In the genomic region with DNA sequence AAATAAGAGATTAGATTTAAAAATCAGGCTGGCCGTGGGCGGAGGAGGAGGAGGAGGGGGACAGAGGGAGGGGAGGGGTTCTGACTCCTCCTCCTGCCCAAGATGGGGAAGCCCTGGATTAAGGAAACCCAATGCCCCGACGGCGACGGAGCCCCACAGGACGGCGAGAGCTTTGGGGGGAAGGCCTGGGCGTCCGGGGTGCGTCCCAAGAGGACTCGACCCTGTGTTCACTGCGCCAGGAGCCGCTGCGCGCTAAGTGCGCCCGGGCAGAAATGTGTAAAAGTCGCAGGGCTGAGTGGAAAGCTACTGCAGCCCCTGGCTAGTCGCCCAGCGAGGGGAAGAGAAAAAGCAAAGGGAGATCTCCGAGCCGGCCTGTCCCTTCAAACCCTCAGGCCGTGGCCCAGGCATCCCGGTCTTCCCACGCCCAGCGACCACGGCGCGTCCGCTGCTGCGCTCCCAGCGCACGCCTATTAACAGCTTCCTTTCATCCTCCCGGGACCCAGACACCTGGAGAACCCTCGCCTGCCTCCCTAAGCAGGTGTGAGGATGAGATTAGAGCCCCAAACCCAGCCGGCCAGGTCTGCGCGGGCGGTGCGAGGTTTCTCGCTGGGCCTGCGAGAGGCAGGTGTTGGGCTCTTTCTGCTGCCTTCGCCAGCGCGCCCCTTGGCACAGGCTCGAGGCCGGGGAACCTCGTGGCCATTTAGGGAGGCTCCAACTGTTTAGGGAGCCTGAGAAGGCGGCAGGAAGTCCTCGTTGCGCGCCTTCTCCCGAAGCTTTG, we compare ENCODE assay signal across 8 cellular contexts. TPM values are rescaled to one million over a fixed set of nuclear protein-coding genes. Genes with fewer than 3 reads are reported as not detected.
DNase-seq lines count a peak whose midpoint lies in the region; ATAC-seq and TF ChIP-seq lines count a peak whose summit lies in the region.

No MANE protein-coding gene starts in this region.

- H3K4me3 Mint-ChIP-seq in glutamatergic neuron (ENCODE audit: unreplicated experiment), result peak overlapping the region; percentile 88

- peak overlapping the region; percentile 83; the same call in 1 of the 2 replicates for H3K9ac ChIP-seq in IMR-90 (ENCODE audit: low read depth, low read length)

- no peak overlapping the region for H2BK5ac ChIP-seq in IMR-90 (ENCODE audit: low read depth, low read length, poor library complexity, severe bottlenecking)

- no peak overlapping the region for H3K56ac ChIP-seq in IMR-90 (ENCODE audit: extremely low read depth, insufficient read depth, low read length)

- H3K9me1 ChIP-seq in IMR-90 (ENCODE audit: insufficient read depth, low read length), result no peaks in the 10 kb centered on the region

- no peak overlapping the region; the same call in 1 of the 2 replicates for H4K91ac ChIP-seq in IMR-90 (ENCODE audit: insufficient read depth, low read depth, low read length)

- H4K20me1 ChIP-seq in IMR-90 (ENCODE audit: insufficient read depth, low read length), result peaks cover 19% of the 10 kb centered on the region; the same call in 1 of the 2 replicates

- no peaks in the 10 kb centered on the region; the same call in 1 of the 2 replicates for H3K9me3 ChIP-seq in AG04450 (ENCODE audit: control insufficient read depth, insufficient read depth, low read length)
- no peaks in the 10 kb centered on the region for H3K9me3 ChIP-seq in IMR-90 (ENCODE audit: control insufficient read depth, insufficient read depth, low read length)
- no peaks in the 10 kb centered on the region for H3K9me3 ChIP-seq in neuron (ENCODE audit: low read length)

- no peak overlapping the region; the same call in 1 of the 2 replicates for H2BK120ac ChIP-seq in IMR-90 (ENCODE audit: low read depth, low read length)

- no peak overlapping the region for H2AK9ac ChIP-seq in IMR-90 (replicated peaks; ENCODE audit: low read depth, low read length, poor library complexity)

- DNase-seq in AG04450 (ENCODE audit: low read depth, low spot score) (no peak), IMR-90 (no peak), glutamatergic neuron (peak; percentile 30)
- DNase-seq in activated naive CD4-positive, alpha-beta T cell treated with anti-CD3 and anti-CD28 coated beads, Interleukin-2, amount 50 U/mL, for 16 hours, result peak; percentile 12

- H3K27ac ChIP-seq in AG04450 (ENCODE audit: low read depth, low read length), result no peak overlapping the region
- H3K27ac ChIP-seq in IMR-90 (ENCODE audit: insufficient read depth, low read length), result peak overlapping the region; percentile 2; the same call in 1 of the 2 replicates

- TF ChIP-seq CTCF in AG04450 (IDR thresholded peaks at IDR 0.05; ENCODE audit: low read depth, low read length) (no peak), IMR-90 (conservative IDR thresholded peaks at IDR 0.05; ENCODE audit: low read depth, low read length) (no peak), glutamatergic neuron (IDR thresholded peaks at IDR 0.05; ENCODE audit: partially characterized antibody, unreplicated experiment) (no peak)

- H4K8ac ChIP-seq in IMR-90 (ENCODE audit: low read depth in 2 of 2, low read length in 2 of 2), result peak overlapping the region; percentile 19 to 83; a peak in 3 of 4 replicates

- peak overlapping the region; percentile 47; the same call in 1 of the 2 replicates for H3K4me2 ChIP-seq in IMR-90 (ENCODE audit: low read depth, low read length)

- no peak overlapping the region for H2AK5ac ChIP-seq in IMR-90 (ENCODE audit: low read depth, low read length)

- H3K9me3 Mint-ChIP-seq in glutamatergic neuron (ENCODE audit: unreplicated experiment), result peaks cover 6% of the 10 kb centered on the region

- H4K5ac ChIP-seq in IMR-90 (ENCODE audit: low read depth, low read length), result no peak overlapping the region

- H3K27ac Mint-ChIP-seq in glutamatergic neuron (ENCODE audit: unreplicated experiment), result no peak overlapping the region

- BruUV-seq in IMR-90 (replicated peaks; lab: Mats Ljungman, UMichigan), result no TSS peak

- CTCF ChIA-PET in AG04450 (lab: Charles Lee), result no interaction called here
- CTCF ChIA-PET in IMR-90 (lab: Yijun Ruan, JAX), result interaction anchor here (0.6 kb wide), 1 partner anchor 164 kb away, joined by 5 read pairs; no protein-coding TSS in a partner anchor

- POLR2A ChIA-PET in AG04450 (lab: Yijun Ruan, JAX) (no interaction called here), IMR-90 (lab: Charles Lee; ENCODE audit: unreplicated experiment) (no interaction called here)

- dilution Hi-C loops in IMR-90 (cut with HindIII; ENCODE audit: low sequenced_read_pairs, unreplicated experiment), result no loop called here

- no peaks in the 10 kb centered on the region for H3K27me3 ChIP-seq in AG04450 (ENCODE audit: control insufficient read depth, insufficient read depth, low read length)
- no peaks in the 10 kb centered on the region for H3K27me3 ChIP-seq in IMR-90 (ENCODE audit: control insufficient read depth, insufficient read depth, low read length)
- peaks cover 8% of the 10 kb centered on the region for H3K27me3 ChIP-seq in neuron (ENCODE audit: insufficient read depth, low read length)

- intact Hi-C loops in IMR-90 (cut with micrococcal nuclease), result loop anchor here (5.0 kb wide), 1 partner anchor 254 kb away; no protein-coding TSS in a partner anchor

- H3K36me3 Mint-ChIP-seq in glutamatergic neuron (ENCODE audit: unreplicated experiment), result no peaks in the 10 kb centered on the region

- H3K23ac ChIP-seq in IMR-90 (ENCODE audit: low read depth, low read length), result no peak overlapping the region

- no peaks in the 10 kb centered on the region for H3K4me1 Mint-ChIP-seq in glutamatergic neuron (ENCODE audit: low read depth, unreplicated experiment)

- no peak for TF ChIP-seq POLR2A in IMR-90 (IDR thresholded peaks at IDR 0.05; ENCODE audit: low read depth, low read length)

- no peaks in the 10 kb centered on the region; a peak in 1 of 4 replicates for H3K79me1 ChIP-seq in IMR-90 (ENCODE audit: low read depth in 1 of 2, low read length in 2 of 2)

- H3K14ac ChIP-seq in IMR-90 (replicated peaks; ENCODE audit: low read depth, low read length), result no peak overlapping the region

- no peak overlapping the region for H2BK15ac ChIP-seq in IMR-90 (ENCODE audit: low read depth, low read length)

- H3K4me3 ChIP-seq in AG04450 (ENCODE audit: low read depth, low read length) (peak overlapping the region; percentile 60), IMR-90 (ENCODE audit: insufficient read depth, low read depth, low read length) (peak overlapping the region; percentile 27), neuron (ENCODE audit: low read length) (peak overlapping the region; percentile 61)

- no peak for TF ChIP-seq RAD21 in IMR-90 (IDR thresholded peaks at IDR 0.05; ENCODE audit: low read length)

- in situ Hi-C loops in IMR-90 (cut with MboI; ENCODE audit: low sequenced_read_pairs), result loop anchor here (25.0 kb wide), 1 partner anchor 1469 kb away; no protein-coding TSS in a partner anchor

- no peak for ATAC-seq in IMR-90 (ENCODE audit: low read depth)
- no peak for ATAC-seq in GM21447 (IDR thresholded peaks at IDR 0.05; ENCODE audit: unreplicated experiment)
- no peak for ATAC-seq in HG02623 (IDR thresholded peaks at IDR 0.05; ENCODE audit: unreplicated experiment)
- no peak for ATAC-seq in GM18511 (IDR thresholded peaks at IDR 0.05; ENCODE audit: unreplicated experiment)

- H3K27me3 Mint-ChIP-seq in glutamatergic neuron (ENCODE audit: unreplicated experiment), result peaks cover 1% of the 10 kb centered on the region

- H3K4me1 ChIP-seq in IMR-90 (ENCODE audit: control insufficient read depth, insufficient read depth, low read length), result no peaks in the 10 kb centered on the region
- H3K4me1 ChIP-seq in neuron (ENCODE audit: insufficient read depth, low read length), result peaks cover 15% of the 10 kb centered on the region

- H2AFZ ChIP-seq in IMR-90 (replicated peaks; ENCODE audit: low read length, poor library complexity) (peak overlapping the region; percentile 95), neuron (ENCODE audit: low read depth, low read length) (peak overlapping the region; percentile 51)

- 41% methylated on average over 5 of the region's 54 CpGs; no CpG with 5 or more reads in 1 of the 2 experiments for WGBS in IMR-90 (ENCODE audit: extremely low coverage in 2 of 2, insufficient read length in 1 of 2), 2 experiments

- peak overlapping the region; percentile 39; the same call in 1 of the 2 replicates for H3K4ac ChIP-seq in IMR-90 (ENCODE audit: low read depth, low read length)

- no peak overlapping the region for H2BK20ac ChIP-seq in IMR-90 (ENCODE audit: low read depth, low read length)

- H3K36me3 ChIP-seq in IMR-90 (ENCODE audit: control insufficient read depth, insufficient read depth, low read length) (no peaks in the 10 kb centered on the region), neuron (ENCODE audit: insufficient read depth, low read length) (no peaks in the 10 kb centered on the region)

- no peak overlapping the region; the same call in 1 of the 2 replicates for H3K18ac ChIP-seq in IMR-90 (ENCODE audit: low read depth, low read length)

TF ChIP-seq in IMR-90, 13 proteins besides CTCF, POLR2A, EP300 and RAD21 (continues in another document):
- TF ChIP-seq SMC3 (IDR thresholded peaks at IDR 0.05; ENCODE audit: low read depth, low read length) (no peak), MXI1 (IDR thresholded peaks at IDR 0.05; ENCODE audit: borderline replicate concordance, low read depth, low read length) (no peak), RCOR1 (IDR thresholded peaks at IDR 0.05; ENCODE audit: insufficient replicate concordance, low read length) (no peak), MAZ (IDR thresholded peaks at IDR 0.05; ENCODE audit: borderline replicate concordance, low read depth, low read length) (no peak), CEBPB (IDR thresholded peaks at IDR 0.05; ENCODE audit: low read depth, low read length) (no peak), MAFK (IDR thresholded peaks at IDR 0.05; ENCODE audit: low read depth, low read length) (no peak), FOS (IDR thresholded peaks at IDR 0.05; ENCODE audit: low read depth, low read length) (no peak), NFE2L2 (IDR thresholded peaks at IDR 0.05; ENCODE audit: low read depth, low read length) (no peak), CHD1 (IDR thresholded peaks at IDR 0.05; ENCODE audit: low read depth, low read length) (no peak)
- TF ChIP-seq, protein P1, sequence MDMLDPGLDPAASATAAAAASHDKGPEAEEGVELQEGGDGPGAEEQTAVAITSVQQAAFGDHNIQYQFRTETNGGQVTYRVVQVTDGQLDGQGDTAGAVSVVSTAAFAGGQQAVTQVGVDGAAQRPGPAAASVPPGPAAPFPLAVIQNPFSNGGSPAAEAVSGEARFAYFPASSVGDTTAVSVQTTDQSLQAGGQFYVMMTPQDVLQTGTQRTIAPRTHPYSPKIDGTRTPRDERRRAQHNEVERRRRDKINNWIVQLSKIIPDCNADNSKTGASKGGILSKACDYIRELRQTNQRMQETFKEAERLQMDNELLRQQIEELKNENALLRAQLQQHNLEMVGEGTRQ (IDR thresholded peaks at IDR 0.05; ENCODE audit: low read depth, low read length), result no peak

RNA-seq across cellular contexts. Expression of gene RPS6KA3, which starts 1.4 kb away (rescaled TPM):
- polyA plus RNA-seq in AG04450 (2011; rRNA removed) (40.4 and 50.7 TPM in 2 replicates), IMR-90 (2012; rRNA removed) (17.2 and 20.8 TPM in 2 replicates)
- 38.5 and 56.3 TPM in 2 replicates for polyA minus RNA-seq in AG04450 (2011; rRNA and poly(A)+ RNA removed)
- total RNA-seq in IMR-90 (2012; rRNA removed) (43.9 and 51.1 TPM in 2 replicates), glutamatergic neuron (ENCODE audit: unreplicated experiment) (9.0 TPM)
- polyA plus RNA-seq in IMR-90 (2012; cell fraction: cytosol; rRNA removed), result 4.6 and 6.2 TPM in 2 replicates
- 2.7 and 16.8 TPM in 2 replicates for polyA plus RNA-seq in IMR-90 (2012; cell fraction: nucleus; rRNA removed; ENCODE audit: low replicate concordance)

Comparison
In these comparisons a context has a peak if more than half of its experiments do, and no peak if none do; other contexts are left out.
1. DNase-seq: peak in activated naive CD4-positive, alpha-beta T cell treated with anti-CD3 and anti-CD28 coated beads, Interleukin-2, amount 50 U/mL, for 16 hours (single experiment) and glutamatergic neuron (single experiment); none in AG04450 (single experiment) and IMR-90 (single experiment).
2. Peak in every context shown above with its lines, with median percentiles within 50 percentile points of each other: H3K4me3 ChIP-seq.